ENCODE assay signal across 36 cellular contexts in the genomic region with DNA sequence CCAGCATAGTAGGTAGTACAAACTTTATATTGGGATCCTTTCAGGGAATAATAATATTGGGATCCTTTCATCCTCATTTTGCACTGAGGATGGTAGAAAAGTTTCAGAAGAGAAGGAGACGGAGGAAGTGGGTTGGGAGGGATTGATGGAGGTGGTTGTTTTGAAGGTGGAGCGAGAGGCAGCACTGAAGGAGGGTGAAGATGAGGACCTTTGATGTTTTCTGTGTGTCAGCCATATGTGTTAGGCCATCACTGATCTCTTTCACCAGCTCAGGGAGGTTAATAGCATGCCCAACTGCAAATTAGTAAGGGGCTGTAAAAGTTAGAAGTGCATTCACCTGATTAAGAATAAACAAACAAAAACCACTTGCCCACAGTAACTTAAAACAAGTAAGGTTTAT.
"Had no signal": no experiment of that assay in that cellular context is flagged by ENCODE, and none has a peak within 500 bp of the region (broad histone marks: within the 10 kb centered on the region; RNA-seq: fewer than 3 reads in every experiment).

No MANE protein-coding gene starts in this region.

- H3K36me3 ChIP-seq: MG63 had no signal

- H3K9me3 ChIP-seq: MG63 had no signal

- DNase-seq: Karpas-422, Kasumi-1, MG63, MM.1S, MV-4-11, NCI-H1048, NCI-H1092, NCI-H1092 treated with DMSO at 0.1 percent for 48 hours, NCI-H1105, NCI-H1105 treated with DMSO at 0.1 percent for 48 hours, NCI-H1417, NCI-H1417 treated with DMSO at 0.1 percent for 48 hours, NCI-H1436, NCI-H1436 treated with DMSO at 0.1 percent for 48 hours, NCI-H146, NCI-H1694, NCI-H1694 treated with DMSO at 0.1 percent for 48 hours, NCI-H187, NCI-H187 treated with DMSO at 0.1 percent for 48 hours, NCI-H1930, NCI-H2029, NCI-H2029 treated with DMSO at 0.1 percent for 48 hours, NCI-H2081, NCI-H2081 treated with DMSO at 0.1 percent for 48 hours, NCI-H2107, NCI-H2171, NCI-H2171 treated with DMSO at 0.1 percent for 48 hours, NCI-H2227 treated with DMSO at 0.1 percent for 48 hours, NCI-H226, NCI-H345, NCI-H446, NCI-H446 treated with DMSO at 0.1 percent for 48 hours, NCI-H510A, NCI-H510A treated with DMSO at 0.1 percent for 48 hours, NCI-H524, NCI-H524 treated with DMSO at 0.1 percent for 48 hours had no signal

- H3K4me3 ChIP-seq: MG63 had no signal

- H3K27me3 ChIP-seq: MG63 had no signal
